ENCODE assay signal across 8 cellular contexts in the genomic region with DNA sequence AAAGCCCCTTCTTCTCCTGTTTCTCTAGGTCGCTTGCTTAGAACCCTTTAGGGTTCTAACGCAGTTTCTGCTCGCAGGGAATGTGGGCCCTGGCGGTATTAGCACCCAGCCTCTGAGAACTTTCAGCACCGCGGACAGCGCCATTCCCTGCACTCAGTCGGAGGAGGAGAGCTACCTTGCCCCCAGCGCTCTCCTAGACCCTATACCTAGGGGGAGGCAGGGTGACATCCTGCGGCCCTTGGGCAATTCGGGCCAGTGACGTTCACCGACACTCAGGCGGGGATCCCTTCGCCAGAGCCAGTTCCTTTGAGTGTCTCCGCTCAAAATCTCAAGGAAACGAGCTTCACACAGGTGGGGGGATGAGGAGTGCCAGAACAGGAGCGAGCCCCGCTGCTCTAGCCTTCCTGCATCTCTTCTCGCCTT. TPM values are rescaled to one million over a fixed set of nuclear protein-coding genes. Genes with fewer than 3 reads are reported as not detected.
A peak's percentile ranks its signal among the peaks of the same experiment; 100 is the strongest.
DNase-seq lines count a peak whose midpoint lies in the region; ATAC-seq and TF ChIP-seq lines count a peak whose summit lies in the region.

No MANE protein-coding gene starts in this region.

- ATAC-seq in HG02759 (IDR thresholded peaks at IDR 0.05; ENCODE audit: unreplicated experiment) (peak; percentile 61), HG02970 (IDR thresholded peaks at IDR 0.05; ENCODE audit: low FRiP score, unreplicated experiment) (no peak)

- H2AFZ ChIP-seq in mammary epithelial cell (ENCODE audit: low read depth, low read length), result no peak overlapping the region

- intact Hi-C loops in mammary epithelial cell (cut with micrococcal nuclease), result no loop called here

- TF ChIP-seq CTCF in BE2C (IDR thresholded peaks at IDR 0.05; ENCODE audit: low read depth, low read length) (no peak), mammary epithelial cell (conservative IDR thresholded peaks at IDR 0.05 in 1 of 2, IDR thresholded peaks at IDR 0.05 in 1 of 2; ENCODE audit: extremely low read depth in 1 of 2, insufficient read depth in 1 of 2, low read depth in 1 of 2, low read length in 2 of 2) (no peak)

- H3K36me3 ChIP-seq in BE2C (no peaks in the 10 kb centered on the region; the same call in 1 of the 2 replicates), mammary epithelial cell (ENCODE audit: insufficient read depth, low read length) (no peaks in the 10 kb centered on the region)

- 5% methylated on average over 16 of the region's 20 CpGs for WGBS in mammary epithelial cell (ENCODE audit: low coverage, missing lambda C conversion rate)

- H3K9ac ChIP-seq in mammary epithelial cell (ENCODE audit: insufficient read depth, low read length), result no peak overlapping the region

- no peak overlapping the region for H3K27ac ChIP-seq in mammary epithelial cell (ENCODE audit: insufficient read depth, low read depth, low read length)

- no peaks in the 10 kb centered on the region for H4K20me1 ChIP-seq in mammary epithelial cell (ENCODE audit: insufficient read depth, low read length)

- H3K4me1 ChIP-seq in BE2C (peaks cover 19% of the 10 kb centered on the region), mammary epithelial cell (ENCODE audit: insufficient read depth, low read length) (peaks cover 8% of the 10 kb centered on the region)

- DNase-seq in BE2C (peak; percentile 45), T-helper 1 cell (peak; percentile 4 to 31 (median 14)), mammary epithelial cell (peak; percentile 44), iPS-NIHi7 (ENCODE audit: extremely low spot score) (peak; percentile 95), NCI-H128 (lab: John Stamatoyannopoulos, UW; ENCODE audit: unreplicated experiment) (no peak)
- peak; percentile 9 to 46 for DNase-seq in stimulated activated CD4-positive, alpha-beta T cell treated with anti-CD3 and anti-CD28 coated beads, Interleukin-1b, Interleukin-23, amount 100 ng/mL, for 4 hours (ENCODE audit: low read depth in 2 of 2)

- no peaks in the 10 kb centered on the region for H3K79me2 ChIP-seq in mammary epithelial cell (ENCODE audit: insufficient read depth, low read length)

- H3K4me3 ChIP-seq in BE2C (ENCODE audit: low read depth, low read length), result peak overlapping the region; percentile 82
- no peak overlapping the region for H3K4me3 ChIP-seq in mammary epithelial cell (replicated peaks in 1 of 3; ENCODE audit: insufficient read depth in 1 of 3, low read depth in 2 of 3, low read length in 3 of 3)

- no peak overlapping the region for H3K4me2 ChIP-seq in mammary epithelial cell (ENCODE audit: insufficient read depth, low read depth, low read length)

- BruUV-seq in mammary epithelial cell (replicated peaks; lab: Mats Ljungman, UMichigan), result no TSS peak

- dilution Hi-C loops in mammary epithelial cell (cut with HindIII; ENCODE audit: low sequenced_read_pairs), result no loop called here

- CTCF ChIA-PET in mammary epithelial cell (lab: Charles Lee; ENCODE audit: low non-redundant PET), result no interaction called here

- in situ Hi-C loops in mammary epithelial cell (cut with MboI; ENCODE audit: low sequenced_read_pairs in 2 of 2), result no loop called here

- H3K9me3 ChIP-seq in BE2C (0 out of 2 replicates have a peak, but pooled peaks cover 4% of the 10 kb centered on the region), mammary epithelial cell (replicated peaks; ENCODE audit: insufficient read depth, low read length) (no peaks in the 10 kb centered on the region)

- H3K27me3 ChIP-seq in BE2C (no peaks in the 10 kb centered on the region), mammary epithelial cell (ENCODE audit: insufficient read depth, low read length) (peaks cover 17% of the 10 kb centered on the region)

RNA-seq across cellular contexts. Expression of a gene that starts 1.3 kb away (rescaled TPM):
- polyA plus RNA-seq in BE2C (2012; ENCODE audit: insufficient read depth, insufficient read length, low read depth), result 22.1 TPM
- total RNA-seq in mammary epithelial cell, result under 1 TPM in 1 of 2 donors, not detected in 1; under 0.01 TPM
- polyA plus RNA-seq in mammary epithelial cell, result not detected
- polyA minus RNA-seq in mammary epithelial cell, result not detected
